Comparison of ENCODE assay signal across 1 cellular context in the genomic region with DNA sequence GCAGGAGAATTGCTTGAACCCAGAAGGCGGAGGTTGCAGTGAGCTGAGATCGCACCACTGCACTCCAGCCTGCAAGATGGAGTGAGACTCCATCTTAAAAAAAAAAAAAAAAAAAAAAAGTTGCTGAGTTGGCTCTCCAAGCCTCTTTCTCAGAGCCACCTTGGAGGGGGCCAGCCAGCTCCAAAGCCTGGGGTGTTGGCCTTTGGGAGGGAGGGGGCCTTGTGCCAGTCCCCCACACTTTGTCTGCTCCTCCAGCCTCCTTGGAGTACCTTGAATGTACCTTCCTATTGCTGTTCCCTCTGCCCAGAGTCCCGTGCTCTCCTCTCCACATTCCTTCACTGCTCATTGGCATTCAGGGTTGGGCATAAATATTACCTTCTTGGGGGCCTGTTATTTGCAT.
TF ChIP-seq lines count a peak whose summit lies in the region.

No MANE protein-coding gene starts in this region.

TF ChIP-seq in endothelial cell of umbilical vein, 7 proteins besides CTCF, POLR2A, EP300 and RAD21:
- TF ChIP-seq MYC (IDR thresholded peaks at IDR 0.05; ENCODE audit: low read depth, low read length) (no peak), POLR2AphosphoS5 (IDR thresholded peaks at IDR 0.05; ENCODE audit: insufficient read depth, low read depth, low read length) (no peak), FOS (IDR thresholded peaks at IDR 0.05; ENCODE audit: borderline replicate concordance, insufficient read depth, low read length) (no peak), GATA2 (IDR thresholded peaks at IDR 0.05; ENCODE audit: insufficient read depth, insufficient read length, low read depth, low read length) (no peak), EZH2 (IDR thresholded peaks at IDR 0.05; ENCODE audit: borderline replicate concordance, low read depth, low read length, severe bottlenecking) (no peak), JUN (IDR thresholded peaks at IDR 0.05; ENCODE audit: borderline replicate concordance, insufficient read depth, insufficient read length, low read depth) (no peak)
- TF ChIP-seq, protein P1, sequence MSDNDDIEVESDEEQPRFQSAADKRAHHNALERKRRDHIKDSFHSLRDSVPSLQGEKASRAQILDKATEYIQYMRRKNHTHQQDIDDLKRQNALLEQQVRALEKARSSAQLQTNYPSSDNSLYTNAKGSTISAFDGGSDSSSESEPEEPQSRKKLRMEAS (IDR thresholded peaks at IDR 0.05; ENCODE audit: insufficient read depth, insufficient read length) = no peak
